In genomic region chr7:143012001-143012400, GRCh38 we compare ENCODE assay signal across 21 cellular contexts. TPM values are rescaled to one million over a fixed set of nuclear protein-coding genes. Genes with fewer than 3 reads are reported as not detected.
A peak's percentile ranks its signal among the peaks of the same experiment; 100 is the strongest.
DNase-seq lines count a peak whose midpoint lies in the region; ATAC-seq and TF ChIP-seq lines count a peak whose summit lies in the region.
"Had no signal": no experiment of that assay in that cellular context is flagged by ENCODE, and none has a peak within 500 bp of the region (broad histone marks: within the 10 kb centered on the region; RNA-seq: fewer than 3 reads in every experiment).

No MANE protein-coding gene starts in this region.

- H3K4me1 Mint-ChIP-seq in activated B cell treated with CpG ODN at 0.5 μM for 24 hours (peaks cover 84% of the 10 kb centered on the region), naive B cell (peaks cover 77 to 88% (median 85%) of the 10 kb centered on the region in 3 donors)

- CTCF ChIA-PET in activated B cell treated with CpG ODN at 0.5 μM for 24 hours (lab: Charles Lee): interaction anchor here (0.8 to 17.3 kb wide), 3 partner anchors 20 to 206 kb away, joined by 3 to 519 read pairs (median 3); partner anchors contain the start of gene TAS2R40

- no peaks in the 10 kb centered on the region for H3K9me3 ChIP-seq in DOHH2 (ENCODE audit: control insufficient read depth, insufficient read depth, low read length)
- H3K9me3 ChIP-seq: BLaER1 had no signal

- no peaks in the 10 kb centered on the region for H3K36me3 Mint-ChIP-seq in activated B cell treated with CpG ODN at 0.5 μM for 24 hours (ENCODE audit: low read depth)
- peaks cover 0 to 7% of the 10 kb centered on the region in 2 donors for H3K36me3 Mint-ChIP-seq in naive B cell
- H3K36me3 Mint-ChIP-seq: CD14-positive monocyte; CD4-positive, alpha-beta memory T cell had no signal

- no peaks in the 10 kb centered on the region for H4K20me1 ChIP-seq in DOHH2 (ENCODE audit: control insufficient read depth, insufficient read depth, low read depth, low read length)
- H4K20me1 ChIP-seq: BLaER1 had no signal

- peak overlapping the region; percentile 21 for H3K4me3 Mint-ChIP-seq in activated B cell treated with CpG ODN at 0.5 μM for 24 hours
- H3K4me3 Mint-ChIP-seq in naive B cell: peak overlapping the region in 7 of 8 donors; percentile 17 to 80 (median 54)
- H3K4me3 Mint-ChIP-seq: CD14-positive monocyte; CD4-positive, alpha-beta memory T cell; H9 had no signal

- peaks cover 3% of the 10 kb centered on the region; the same call in 1 of the 2 replicates for H3K79me2 ChIP-seq in DOHH2 (ENCODE audit: control insufficient read depth, low read length)

- peak overlapping the region; percentile 97 for H3K4me2 ChIP-seq in DOHH2 (ENCODE audit: low read length)
- H3K4me2 ChIP-seq: BLaER1 had no signal

- H3K4me1 ChIP-seq in DOHH2 (ENCODE audit: control insufficient read depth, low read length) (peaks cover 94% of the 10 kb centered on the region), foreskin keratinocyte (peaks cover 8% of the 10 kb centered on the region)

- H3F3A ChIP-seq in DOHH2 (ENCODE audit: control insufficient read depth, insufficient read depth): peaks cover 30% of the 10 kb centered on the region

- H3K27me3 ChIP-seq in DOHH2 (ENCODE audit: control insufficient read depth, low read length): no peaks in the 10 kb centered on the region
- no peaks in the 10 kb centered on the region for H3K27me3 ChIP-seq in foreskin keratinocyte
- H3K27me3 ChIP-seq: BLaER1 had no signal

- ATAC-seq in activated B cell treated with CpG ODN at 0.5 μM for 24 hours (ENCODE audit: low read depth): no peak
- ATAC-seq in naive B cell (ENCODE audit: low read depth in 2 of 2): no peak
- no peak for ATAC-seq in GM18861 (IDR thresholded peaks at IDR 0.05; ENCODE audit: unreplicated experiment)
- no peak for ATAC-seq in foreskin keratinocyte

- H3K9me3 Mint-ChIP-seq in activated B cell treated with CpG ODN at 0.5 μM for 24 hours (no peaks in the 10 kb centered on the region), naive B cell (peaks cover 0 to 5% (median 0%) of the 10 kb centered on the region in 7 donors)
- H3K9me3 Mint-ChIP-seq: H9 had no signal

- POLR2A ChIA-PET in activated B cell treated with CpG ODN at 0.5 μM for 24 hours (lab: Charles Lee): interaction anchor here (0.6 to 1.5 kb wide), 2 partner anchors 11 to 73 kb away, joined by 3 to 4 read pairs; no protein-coding TSS in a partner anchor

- H3K9me2 ChIP-seq in DOHH2 (replicated peaks; ENCODE audit: control insufficient read depth, low read length): no peaks in the 10 kb centered on the region

- peak overlapping the region; percentile 76 for H3K4me3 ChIP-seq in DOHH2 (ENCODE audit: low read length)
- H3K4me3 ChIP-seq: BLaER1 had no signal

- H3K27ac ChIP-seq in DOHH2 (ENCODE audit: low read depth, low read length) (peak overlapping the region; percentile 91), foreskin keratinocyte (no peak overlapping the region)
- H3K27ac ChIP-seq: BLaER1 had no signal

- H3K27ac Mint-ChIP-seq in activated B cell treated with CpG ODN at 0.5 μM for 24 hours (peak overlapping the region; percentile 59), naive B cell (peak overlapping the region in 5 of 6 donors; percentile 18 to 98 (median 81))
- H3K27ac Mint-ChIP-seq: CD14-positive monocyte; CD4-positive, alpha-beta memory T cell; H9 had no signal

- H3K36me3 ChIP-seq in DOHH2 (ENCODE audit: control insufficient read depth, low read length): peaks cover 10% of the 10 kb centered on the region; the same call in 1 of the 2 replicates
- H3K36me3 ChIP-seq: BLaER1 had no signal

- H3K27me3 Mint-ChIP-seq in activated B cell treated with CpG ODN at 0.5 μM for 24 hours (peaks cover 1% of the 10 kb centered on the region), naive B cell (no peaks in the 10 kb centered on the region)

- no peak for TF ChIP-seq CTCF in DOHH2 (IDR thresholded peaks at IDR 0.05; ENCODE audit: low read depth, low read length, poor library complexity, severe bottlenecking)
- TF ChIP-seq CTCF in activated B cell treated with CpG ODN at 0.5 μM for 24 hours (IDR thresholded peaks at IDR 0.05): no peak
- TF ChIP-seq CTCF in foreskin keratinocyte (conservative IDR thresholded peaks at IDR 0.05): no peak

- intact Hi-C loops in activated B cell treated with CpG ODN at 0.5 μM for 24 hours (cut with micrococcal nuclease): loop anchor here (2.0 to 10.0 kb wide), 2 partner anchors 277 to 373 kb away; partner anchors contain the start of genes CASP2 and ZYX

- no peak for DNase-seq in activated B cell treated with CpG ODN at 0.5 μM for 24 hours
- no peak for DNase-seq in naive B cell
- no peak for DNase-seq in kidney tubule cell (ENCODE audit: low spot score)
- DNase-seq in RKO (ENCODE audit: low spot score): no peak
- DNase-seq in foreskin keratinocyte: no peak
- DNase-seq: AML-193; Calu3; CD4-positive, alpha-beta memory T cell; DMS 273 treated with DMSO at 0.1 percent for 48 hours; DMS53; DND-41; GDM1; H9; KG1 had no signal

RNA-seq across cellular contexts. Expression of gene OR9A2, which starts 14.9 kb away (rescaled TPM):
- total RNA-seq in activated B cell treated with CpG ODN at 0.5 μM for 24 hours (0.31 and 0.56 TPM in 2 replicates), foreskin keratinocyte (not detected in 2 replicates)
- polyA plus RNA-seq in naive B cell (ENCODE audit: low read depth in 6 of 6) (not detected), foreskin keratinocyte (not detected in 2 replicates)
- total RNA-seq: A172; Calu3; CD4-positive, alpha-beta memory T cell; H1; H9; HT-29 had no signal
- polyA plus RNA-seq: CD14-positive monocyte; CD4-positive, alpha-beta memory T cell; H1 had no signal

RNA-seq across cellular contexts. Expression of gene OR6V1, which starts 40.1 kb away (rescaled TPM):
- not detected in 2 replicates for total RNA-seq in activated B cell treated with CpG ODN at 0.5 μM for 24 hours
- not detected for polyA plus RNA-seq in naive B cell (ENCODE audit: low read depth in 6 of 6)
- not detected in 2 replicates for total RNA-seq in foreskin keratinocyte
- polyA plus RNA-seq in foreskin keratinocyte: not detected in 2 replicates
- total RNA-seq: A172; Calu3; CD4-positive, alpha-beta memory T cell; H1; H9; HT-29 had no signal
- polyA plus RNA-seq: CD14-positive monocyte; CD4-positive, alpha-beta memory T cell; H1 had no signal

RNA-seq across cellular contexts. Expression of gene KEL, which starts 49.8 kb away (rescaled TPM):
- total RNA-seq in activated B cell treated with CpG ODN at 0.5 μM for 24 hours (0.37 and 1.2 TPM in 2 replicates), foreskin keratinocyte (not detected in 2 replicates)
- polyA plus RNA-seq in naive B cell (ENCODE audit: low read depth in 6 of 6) (under 1 TPM in 1 of 6 donors, not detected in 5; 0.44 TPM), foreskin keratinocyte (0.04 TPM in 1 of 2 replicates, not detected in the other)
- total RNA-seq: A172, Calu3 had no signal
- polyA plus RNA-seq: CD14-positive monocyte; CD4-positive, alpha-beta memory T cell had no signal
